Comparison of ENCODE assay signal across 10 cellular contexts in genomic region chr7:69677054-69677847, GRCh38.
DNase-seq lines count a peak whose midpoint lies in the region; ATAC-seq, FAIRE-seq and TF ChIP-seq lines count a peak whose summit lies in the region.
"Had no signal": no experiment of that assay in that cellular context is flagged by ENCODE, and none has a peak within 500 bp of the region (broad histone marks: within the 10 kb centered on the region; RNA-seq: fewer than 3 reads in every experiment).

No MANE protein-coding gene starts in this region.

- TF ChIP-seq POLR2A in A549 (IDR thresholded peaks at IDR 0.05; ENCODE audit: low read length) (no peak), GM12891 (IDR thresholded peaks at IDR 0.05; ENCODE audit: low read depth, low read length) (no peak)

- BruUV-seq in PC-9 (replicated peaks; lab: Mats Ljungman, UMichigan), result no TSS peak

- TF ChIP-seq CTCF in A549 (IDR thresholded peaks at IDR 0.05), result no peak; the same call in 2 of the 3 replicates
- peak; percentile 44; the same call in 1 of the 2 replicates for TF ChIP-seq CTCF in PC-9 (conservative IDR thresholded peaks at IDR 0.05)
- peak; percentile 33 for TF ChIP-seq CTCF in hepatocyte (IDR thresholded peaks at IDR 0.05; ENCODE audit: poor library complexity)

- no peaks in the 10 kb centered on the region for H3K36me3 ChIP-seq in PC-9 (ENCODE audit: low read depth)
- no peaks in the 10 kb centered on the region for H3K36me3 ChIP-seq in hepatocyte (replicated peaks; ENCODE audit: insufficient read depth, low read depth)
- no peaks in the 10 kb centered on the region for H3K36me3 ChIP-seq in HAP-1 (replicated peaks)

- in situ Hi-C loops in HAP-1 (cut with MboI; ENCODE audit: low sequenced_read_pairs), result no loop called here

- DNase-seq in A549 (ENCODE audit: low read depth in 1 of 2, low spot score in 1 of 2), result peak; percentile 4 to 18
- no peak for DNase-seq in GM12891 (ENCODE audit: insufficient read length, low spot score)
- DNase-seq in PC-9, result no peak
- DNase-seq in hepatocyte (ENCODE audit: low spot score), result no peak
- DNase-seq in HAP-1 (ENCODE audit: low spot score in 2 of 2), result no peak
- no peak for DNase-seq in HUDEP-2 (lab: John Stamatoyannopoulos, UW; ENCODE audit: unreplicated experiment in 76 of 76)
- DNase-seq in LoVo (ENCODE audit: low spot score), result no peak
- DNase-seq: activated CD4-positive, alpha-beta T cell treated with anti-CD3 and anti-CD28 coated beads, Interleukin-2, amount 10 ng/mL, durations not matched to agents 7 days and 5 days; posterior cingulate gyrus had no signal

- H2AFZ ChIP-seq in PC-9 (no peak overlapping the region), hepatocyte (no peak overlapping the region)

- ATAC-seq in A549, result peak; percentile 57 to 66; a peak in 4 of 6 replicates
- ATAC-seq in HG03280 (IDR thresholded peaks at IDR 0.05; ENCODE audit: unreplicated experiment), result no peak

- H3K4me2 ChIP-seq in A549 (no peak overlapping the region), PC-9 (no peak overlapping the region), hepatocyte (peak overlapping the region; percentile 50)

- CTCF ChIA-PET in A549 (lab: Yijun Ruan, JAX), result interaction anchor here (0.6 to 1.7 kb wide), 6 partner anchors 9 to 1490 kb away, joined by 3 read pairs; no protein-coding TSS in a partner anchor
- CTCF ChIA-PET in PC-9 (lab: Charles Lee), result no interaction called here

- H3K4me1 ChIP-seq in A549, result no peaks in the 10 kb centered on the region
- no peaks in the 10 kb centered on the region; the same call in 1 of the 2 replicates for H3K4me1 ChIP-seq in PC-9 (replicated peaks; ENCODE audit: insufficient read depth)
- peaks cover 12% of the 10 kb centered on the region for H3K4me1 ChIP-seq in hepatocyte (ENCODE audit: insufficient read depth)
- H3K4me1 ChIP-seq in HAP-1, result peaks cover 19% of the 10 kb centered on the region

- H3K27ac ChIP-seq in A549 (no peak overlapping the region), PC-9 (no peak overlapping the region), hepatocyte (peak overlapping the region; percentile 7)

- POLR2A ChIA-PET in A549 (lab: Yijun Ruan, JAX), result no interaction called here
- POLR2A ChIA-PET in PC-9 (lab: Charles Lee; ENCODE audit: unreplicated experiment), result no interaction called here

- TF ChIP-seq RAD21 in A549 (conservative IDR thresholded peaks at IDR 0.05 in 1 of 2, IDR thresholded peaks at IDR 0.05 in 1 of 2), result peak; percentile 39 to 40; a peak in 4 of 5 replicates

- H3K27me3 ChIP-seq in PC-9 (ENCODE audit: insufficient read depth, low read depth) (no peaks in the 10 kb centered on the region), hepatocyte (no peaks in the 10 kb centered on the region), HAP-1 (ENCODE audit: low read depth) (no peaks in the 10 kb centered on the region)

- H3K4me3 ChIP-seq in A549 (no peak overlapping the region), PC-9 (no peak overlapping the region), hepatocyte (no peak overlapping the region), HAP-1 (no peak overlapping the region)

- H3K79me2 ChIP-seq in PC-9 (ENCODE audit: low read depth) (no peaks in the 10 kb centered on the region), hepatocyte (peaks cover 58% of the 10 kb centered on the region)

- H3K9me2 ChIP-seq in PC-9 (ENCODE audit: insufficient read depth) (no peaks in the 10 kb centered on the region), hepatocyte (replicated peaks; ENCODE audit: insufficient read depth) (no peaks in the 10 kb centered on the region)

- no peak for TF ChIP-seq EP300 in A549 (IDR thresholded peaks at IDR 0.05)

- FAIRE-seq in A549 (lab: Jason Lieb, UNC) (no peak), GM12891 (lab: Jason Lieb, UNC) (peak; percentile 81)

- H4K20me1 ChIP-seq in PC-9 (ENCODE audit: insufficient read depth), result no peaks in the 10 kb centered on the region
- H4K20me1 ChIP-seq in hepatocyte (ENCODE audit: insufficient read depth, poor library complexity, severe bottlenecking), result peaks cover 9% of the 10 kb centered on the region

- 37% methylated on average over 4 of the region's 4 CpGs for WGBS in A549 (ENCODE audit: missing lambda C conversion rate)
- 36% methylated on average over 4 of the region's 4 CpGs for WGBS in hepatocyte (ENCODE audit: low lambda C conversion rate, missing lambda C conversion rate)

- H3F3A ChIP-seq in PC-9 (ENCODE audit: insufficient read depth, low read depth), result no peaks in the 10 kb centered on the region

- intact Hi-C loops in PC-9 (cut with micrococcal nuclease; ENCODE audit: unreplicated experiment), result no loop called here

- H3K9me3 ChIP-seq in A549, result no peaks in the 10 kb centered on the region
- no peaks in the 10 kb centered on the region; the same call in 1 of the 2 replicates for H3K9me3 ChIP-seq in PC-9 (ENCODE audit: insufficient read depth, low read depth)
- no peaks in the 10 kb centered on the region for H3K9me3 ChIP-seq in hepatocyte (ENCODE audit: low read depth)
- H3K9me3 ChIP-seq in HAP-1, result no peaks in the 10 kb centered on the region

TF ChIP-seq in A549, 52 proteins besides CTCF, POLR2A, EP300 and RAD21:
- peak; percentile 25; the same call in 2 of the 3 replicates for TF ChIP-seq SMC3 (IDR thresholded peaks at IDR 0.05)
- TF ChIP-seq, protein P1, sequence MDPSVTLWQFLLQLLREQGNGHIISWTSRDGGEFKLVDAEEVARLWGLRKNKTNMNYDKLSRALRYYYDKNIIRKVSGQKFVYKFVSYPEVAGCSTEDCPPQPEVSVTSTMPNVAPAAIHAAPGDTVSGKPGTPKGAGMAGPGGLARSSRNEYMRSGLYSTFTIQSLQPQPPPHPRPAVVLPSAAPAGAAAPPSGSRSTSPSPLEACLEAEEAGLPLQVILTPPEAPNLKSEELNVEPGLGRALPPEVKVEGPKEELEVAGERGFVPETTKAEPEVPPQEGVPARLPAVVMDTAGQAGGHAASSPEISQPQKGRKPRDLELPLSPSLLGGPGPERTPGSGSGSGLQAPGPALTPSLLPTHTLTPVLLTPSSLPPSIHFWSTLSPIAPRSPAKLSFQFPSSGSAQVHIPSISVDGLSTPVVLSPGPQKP (IDR thresholded peaks at IDR 0.05; ENCODE audit: low read depth, low read length), result no peak

TF ChIP-seq in GM12891, 5 proteins besides CTCF, POLR2A, EP300 and RAD21:
- TF ChIP-seq PAX5 (IDR thresholded peaks at IDR 0.05; ENCODE audit: insufficient read depth, low read length, severe bottlenecking) (no peak), SPI1 (IDR thresholded peaks at IDR 0.05; ENCODE audit: low read depth, low read length) (0 out of 2 replicates have a peak, but pooled peaks have one; percentile 15)
TF ChIP-seq in GM12891: peak in this region for 1.

Comparison
In these comparisons a context has a peak if more than half of its experiments do, and no peak if none do; other contexts are left out.
1. DNase-seq: peak in A549 (2 of 2); none in GM12891 (single experiment), PC-9 (0 of 2), hepatocyte (single experiment), HAP-1 (0 of 2), HUDEP-2 (0 of 76) and LoVo (single experiment).